ENCODE assay signal across 26 cellular contexts in the genomic region with DNA sequence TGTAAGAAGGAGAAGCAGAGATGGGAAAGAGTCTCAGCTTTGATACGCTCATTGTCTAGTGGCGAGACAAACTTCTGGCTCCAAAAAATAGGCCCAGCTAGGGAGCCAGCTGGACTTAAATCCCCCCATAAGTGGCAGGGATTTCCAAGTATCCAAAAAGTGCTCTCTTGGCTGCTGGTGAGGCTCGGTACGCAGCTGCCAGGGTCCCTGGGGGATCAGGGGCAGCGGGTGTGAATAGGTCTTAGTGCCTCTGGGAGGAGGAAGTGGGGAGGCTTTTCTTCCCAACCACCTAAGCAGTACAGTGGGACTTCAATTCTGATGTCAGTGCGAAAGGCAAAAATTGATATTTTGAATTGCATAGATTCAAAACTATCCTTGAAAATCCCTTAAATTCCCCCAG.
"Had no signal": no experiment of that assay in that cellular context is flagged by ENCODE, and none has a peak within 500 bp of the region (broad histone marks: within the 10 kb centered on the region; RNA-seq: fewer than 3 reads in every experiment).

No MANE protein-coding gene starts in this region.

- ATAC-seq: body of pancreas; natural killer cell; right lobe of liver; stimulated activated effector memory CD8-positive, alpha-beta T cell treated with anti-CD3 and anti-CD28 coated beads, Interleukin-12 subunit alpha, Interleukin-12 subunit beta, amount 100 ng/mL, for 72 hours had no signal

- DNase-seq: activated CD4-positive, alpha-beta T cell treated with anti-CD3 and anti-CD28 coated beads for 4 hours; activated CD4-positive, alpha-beta T cell treated with anti-CD3 and anti-CD28 coated beads, Interleukin-2, amount 50 U/mL, for 4 hours; activated CD8-positive, alpha-beta memory T cell treated with anti-CD3 and anti-CD28 coated beads for 24 hours; activated effector memory CD4-positive, alpha-beta T cell treated with Interleukin-2 at 50 U/mL for 16 hours; activated naive CD4-positive, alpha-beta T cell treated with anti-CD3 and anti-CD28 coated beads for 36 hours; activated naive CD8-positive, alpha-beta T cell treated with anti-CD3 and anti-CD28 coated beads for 36 hours; adrenal gland; aorta; body of pancreas; effector CD8-positive, alpha-beta T cell; islet precursor cell; left ventricle myocardium inferior; mesendoderm; natural killer cell; right lobe of liver; stimulated activated CD4-positive, alpha-beta T cell treated with anti-CD3 and anti-CD28 coated beads, Interleukin-4, amount 100 ng/mL, for 24 hours; uterus had no signal

- H3K27ac Mint-ChIP-seq: activated naive CD4-positive, alpha-beta T cell treated with anti-CD3 and anti-CD28 coated beads for 36 hours; activated naive CD8-positive, alpha-beta T cell treated with anti-CD3 and anti-CD28 coated beads for 36 hours; natural killer cell; stimulated activated effector memory CD8-positive, alpha-beta T cell treated with anti-CD3 and anti-CD28 coated beads, Interleukin-12 subunit alpha, Interleukin-12 subunit beta, amount 100 ng/mL, for 72 hours; stimulated activated naive CD8-positive, alpha-beta T cell treated with anti-CD3 and anti-CD28 coated beads, Interleukin-15, Interleukin-2, amounts not matched to agents 100 ng/mL and 50 ng/mL, for 24 hours; type B pancreatic cell had no signal

- H3K4me1 Mint-ChIP-seq: activated naive CD8-positive, alpha-beta T cell treated with anti-CD3 and anti-CD28 coated beads for 36 hours; natural killer cell; stimulated activated effector memory CD8-positive, alpha-beta T cell treated with anti-CD3 and anti-CD28 coated beads, Interleukin-12 subunit alpha, Interleukin-12 subunit beta, amount 100 ng/mL, for 72 hours had no signal

- H3K27ac ChIP-seq: adrenal gland, body of pancreas, epithelial cell of prostate, hepatocyte, left ventricle myocardium inferior, right lobe of liver, skin epidermis, thoracic aorta, uterus, VCaP had no signal

- H3K36me3 ChIP-seq: adrenal gland, left ventricle myocardium inferior, right lobe of liver, thoracic aorta, uterus had no signal

- H3K4me3 Mint-ChIP-seq: activated naive CD4-positive, alpha-beta T cell treated with anti-CD3 and anti-CD28 coated beads for 36 hours; activated naive CD8-positive, alpha-beta T cell treated with anti-CD3 and anti-CD28 coated beads for 36 hours; natural killer cell; stimulated activated effector memory CD8-positive, alpha-beta T cell treated with anti-CD3 and anti-CD28 coated beads, Interleukin-12 subunit alpha, Interleukin-12 subunit beta, amount 100 ng/mL, for 72 hours; stimulated activated naive CD8-positive, alpha-beta T cell treated with anti-CD3 and anti-CD28 coated beads, Interleukin-15, Interleukin-2, amounts not matched to agents 100 ng/mL and 50 ng/mL, for 24 hours; type B pancreatic cell had no signal

- H3K4me2 ChIP-seq: hepatocyte had no signal

- H3K4me1 ChIP-seq: adrenal gland, body of pancreas, left ventricle myocardium inferior, right lobe of liver, uterus had no signal

- H3K27me3 ChIP-seq: adrenal gland, body of pancreas, right lobe of liver, uterus had no signal

- H3K4me3 ChIP-seq: adrenal gland, body of pancreas, hepatocyte, left ventricle myocardium inferior, lung, right lobe of liver, skin epidermis, thoracic aorta, uterus had no signal

- H3K36me3 Mint-ChIP-seq: activated naive CD8-positive, alpha-beta T cell treated with anti-CD3 and anti-CD28 coated beads for 36 hours; natural killer cell; stimulated activated effector memory CD8-positive, alpha-beta T cell treated with anti-CD3 and anti-CD28 coated beads, Interleukin-12 subunit alpha, Interleukin-12 subunit beta, amount 100 ng/mL, for 72 hours had no signal

- H3K9me3 ChIP-seq: adrenal gland, body of pancreas, right lobe of liver, thoracic aorta, uterus had no signal

- H3K9me3 Mint-ChIP-seq: natural killer cell; stimulated activated effector memory CD8-positive, alpha-beta T cell treated with anti-CD3 and anti-CD28 coated beads, Interleukin-12 subunit alpha, Interleukin-12 subunit beta, amount 100 ng/mL, for 72 hours; stimulated activated naive CD8-positive, alpha-beta T cell treated with anti-CD3 and anti-CD28 coated beads, Interleukin-15, Interleukin-2, amounts not matched to agents 100 ng/mL and 50 ng/mL, for 24 hours; type B pancreatic cell had no signal
